In the genomic region with DNA sequence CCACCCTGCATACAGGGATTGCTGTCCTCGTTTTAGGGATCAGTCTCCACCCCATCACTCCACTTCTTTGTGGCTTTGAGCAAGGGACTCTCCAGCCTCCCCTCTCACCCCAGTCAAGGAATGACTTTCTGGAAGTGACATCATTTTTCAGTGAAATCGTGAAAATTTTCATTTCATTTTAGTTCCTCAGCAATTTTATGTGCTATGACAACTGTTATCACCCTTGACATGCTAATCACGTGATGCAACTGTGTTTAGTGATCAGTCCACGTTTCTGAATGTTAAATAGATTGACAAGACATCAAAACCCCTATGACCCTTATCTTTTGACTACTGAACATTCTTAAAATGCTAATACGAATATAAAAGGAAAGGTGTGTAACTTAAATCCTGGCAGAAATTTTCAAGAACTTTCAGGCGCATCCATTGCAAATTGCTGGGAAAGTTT, we compare ENCODE assay signal across 11 cellular contexts. TPM values are rescaled to one million over a fixed set of nuclear protein-coding genes. Genes with fewer than 3 reads are reported as not detected.
DNase-seq lines count a peak whose midpoint lies in the region; ATAC-seq, FAIRE-seq and TF ChIP-seq lines count a peak whose summit lies in the region.
"Had no signal": no experiment of that assay in that cellular context is flagged by ENCODE, and none has a peak within 500 bp of the region (broad histone marks: within the 10 kb centered on the region; RNA-seq: fewer than 3 reads in every experiment).

No MANE protein-coding gene starts in this region.

- no peak for FAIRE-seq in GM12878 (lab: Jason Lieb, UNC)
- FAIRE-seq: GM12891 had no signal

- H3K4me1 Mint-ChIP-seq in natural killer cell, result peaks cover 14% of the 10 kb centered on the region in 2 donors

- TF ChIP-seq POLR2A in GM12878 (IDR thresholded peaks at IDR 0.05; ENCODE audit: low read depth, low read length), result no peak

- peaks cover 44 to 50% of the 10 kb centered on the region in 2 donors for H3K27me3 Mint-ChIP-seq in natural killer cell (ENCODE audit: low read depth in 2 of 2)

- peak overlapping the region; percentile 69 to 93 (median 84); a peak in 21 of 22 replicates for H3K27ac ChIP-seq in BLaER1 treated with 17β-estradiol and CSF1 and Interleukin-3, amounts not matched to agents 10 nM and 100 nM
- H3K27ac ChIP-seq in HEK293 (ENCODE audit: extremely low read depth, low read depth, low read length) (peak overlapping the region; percentile 74), GM12878 (ENCODE audit: control insufficient read depth, insufficient read depth) (no peak overlapping the region)

- H3K36me3 Mint-ChIP-seq in natural killer cell, result peaks cover 5% of the 10 kb centered on the region

- DNase-seq in GM12878 (ENCODE audit: low read depth, low spot score) (no peak), natural killer cell (no peak), kidney tubule cell (ENCODE audit: low spot score) (no peak), NCI-H2081 treated with DMSO at 0.1 percent for 48 hours (lab: John Stamatoyannopoulos, UW) (no peak), NCI-H748 treated with DMSO at 0.1 percent for 48 hours (lab: John Stamatoyannopoulos, UW) (no peak)

- in situ Hi-C loops in GM12878 (cut with MboI), result no loop called here

- SMC1A ChIA-PET in GM12878 (lab: Charles Lee; ENCODE audit: uncharacterized antibody, unreplicated experiment), result no interaction called here

- intact Hi-C loops in GM12878 (cut with micrococcal nuclease; ENCODE audit: unreplicated experiment), result no loop called here
- intact Hi-C loops in natural killer cell (cut with micrococcal nuclease), result no loop called here

- H2AFZ ChIP-seq in GM12878 (ENCODE audit: control insufficient read depth, low read depth, low read length), result no peak overlapping the region

- H3K4me3 ChIP-seq in BLaER1 treated with 17β-estradiol and CSF1 and Interleukin-3, amounts not matched to agents 10 nM and 100 nM, result peak overlapping the region; percentile 47 to 69 (median 56); a peak in 19 of 20 replicates
- H3K4me3 ChIP-seq in HEK293 (ENCODE audit: low read depth, low read length), result peak overlapping the region; percentile 62; the same call in 1 of the 2 replicates
- H3K4me3 ChIP-seq in GM12878, result no peak overlapping the region

- H3K4me3 Mint-ChIP-seq in natural killer cell, result peak overlapping the region; percentile 76

- peak overlapping the region; percentile 64 to 87 for H3K27ac Mint-ChIP-seq in natural killer cell

- peaks cover 5 to 8% of the 10 kb centered on the region in 2 donors for H3K9me3 Mint-ChIP-seq in natural killer cell

- RAD21 ChIA-PET in GM12878 (lab: Charles Lee; ENCODE audit: unreplicated experiment), result no interaction called here

- 16% methylated on average over 6 of the region's 6 CpGs for WGBS in GM12878 (ENCODE audit: insufficient coverage, insufficient replicate concordance, low lambda C conversion rate, missing lambda C conversion rate)

- BruUV-seq in GM12878 (replicated peaks; lab: Mats Ljungman, UMichigan), result no TSS peak

- no peak for TF ChIP-seq RAD21 in GM12878 (IDR thresholded peaks at IDR 0.05; ENCODE audit: insufficient read depth, low read depth, low read length)

- no peaks in the 10 kb centered on the region for H3K27me3 ChIP-seq in BLaER1 treated with 17β-estradiol and CSF1 and Interleukin-3, amounts not matched to agents 10 nM and 100 nM
- H3K27me3 ChIP-seq in GM12878 (replicated peaks in 1 of 2; ENCODE audit: control insufficient read depth in 2 of 2, insufficient read depth in 2 of 2, low read length in 1 of 2), result no peaks in the 10 kb centered on the region

- H3K36me3 ChIP-seq in BLaER1 treated with 17β-estradiol and CSF1 and Interleukin-3, amounts not matched to agents 10 nM and 100 nM, result 0 out of 22 replicates have a peak, but pooled peaks cover 0 to 5% (median 0%) of the 10 kb centered on the region in 11 experiments
- H3K36me3 ChIP-seq in HEK293 (ENCODE audit: control insufficient read depth in 2 of 2, insufficient read depth in 1 of 2, low read length in 2 of 2) (no peaks in the 10 kb centered on the region), GM12878 (ENCODE audit: control insufficient read depth in 2 of 2, insufficient read depth in 2 of 2, low read length in 1 of 2) (no peaks in the 10 kb centered on the region)

- H3K79me2 ChIP-seq in GM12878 (ENCODE audit: control insufficient read depth, insufficient read depth, low read length), result no peaks in the 10 kb centered on the region

- no peak for TF ChIP-seq EP300 in GM12878 (IDR thresholded peaks at IDR 0.05; ENCODE audit: borderline replicate concordance in 1 of 2, control insufficient read depth in 1 of 2, low read depth in 2 of 2, low read length in 2 of 2)

- POLR2A ChIA-PET in HEK293 (lab: Yijun Ruan, JAX), result interaction anchor here (1.4 kb wide), 1 partner anchor 11 kb away, joined by 3 read pairs; no protein-coding TSS in a partner anchor
- POLR2A ChIA-PET in GM12878 (lab: Charles Lee), result no interaction called here

- no peak for TF ChIP-seq CTCF in HEK293 (tag by site-specific recombination; IDR thresholded peaks at IDR 0.05)
- TF ChIP-seq CTCF in GM12878 (IDR thresholded peaks at IDR 0.05 in 2 of 3, conservative IDR thresholded peaks at IDR 0.05 in 1 of 3; ENCODE audit: control insufficient read depth in 2 of 3, extremely low read depth in 1 of 3, insufficient read depth in 1 of 3, low read depth in 3 of 3, low read length in 3 of 3), result no peak
- no peak for TF ChIP-seq CTCF in natural killer cell (IDR thresholded peaks at IDR 0.05)

- H4K20me1 ChIP-seq in BLaER1 treated with 17β-estradiol and CSF1 and Interleukin-3, amounts not matched to agents 10 nM and 100 nM, result peaks cover 0 to 25% (median 2%) of the 10 kb centered on the region in 11 experiments; a peak in 11 of 22 replicates
- H4K20me1 ChIP-seq in GM12878 (ENCODE audit: control insufficient read depth, insufficient read depth), result no peaks in the 10 kb centered on the region

- ATAC-seq in GM12878 (no peak), natural killer cell (no peak), HG02973 (IDR thresholded peaks at IDR 0.05; ENCODE audit: unreplicated experiment) (no peak)

- H3K4me2 ChIP-seq in BLaER1 treated with 17β-estradiol and CSF1 and Interleukin-3, amounts not matched to agents 10 nM and 100 nM, result peak overlapping the region; percentile 77 to 98 (median 92)
- H3K4me2 ChIP-seq in GM12878 (ENCODE audit: control insufficient read depth, insufficient read depth), result no peak overlapping the region

- peaks cover 5 to 18% (median 12%) of the 10 kb centered on the region in 11 experiments; a peak in 21 of 22 replicates for H3K9me3 ChIP-seq in BLaER1 treated with 17β-estradiol and CSF1 and Interleukin-3, amounts not matched to agents 10 nM and 100 nM (replicated peaks in 1 of 11)
- no peaks in the 10 kb centered on the region for H3K9me3 ChIP-seq in HEK293 (ENCODE audit: control insufficient read depth, insufficient read depth, low read depth, low read length)
- no peaks in the 10 kb centered on the region; the same call in 2 of the 3 replicates for H3K9me3 ChIP-seq in GM12878 (replicated peaks; ENCODE audit: control insufficient read depth, insufficient read depth, low read length)

- H3K9ac ChIP-seq in BLaER1 treated with 17β-estradiol and CSF1 and Interleukin-3, amounts not matched to agents 10 nM and 100 nM, result peak overlapping the region in 10 of 11 experiments; percentile 62 to 81 (median 76); a peak in 14 of 22 replicates
- no peak overlapping the region for H3K9ac ChIP-seq in GM12878 (ENCODE audit: control insufficient read depth, insufficient read depth, low read length)

- peaks cover 15 to 47% (median 40%) of the 10 kb centered on the region in 10 experiments for H3K4me1 ChIP-seq in BLaER1 treated with 17β-estradiol and CSF1 and Interleukin-3, amounts not matched to agents 10 nM and 100 nM
- H3K4me1 ChIP-seq in HEK293 (ENCODE audit: control insufficient read depth, insufficient read depth, low read length) (peaks cover 5% of the 10 kb centered on the region), GM12878 (ENCODE audit: control insufficient read depth, insufficient read depth, low read length) (no peaks in the 10 kb centered on the region)

- CTCF ChIA-PET in HEK293 (lab: Yijun Ruan, JAX), result interaction anchor here (0.6 to 1.0 kb wide), 3 partner anchors 12 to 409 kb away, joined by 3 to 4 read pairs (median 3); no protein-coding TSS in a partner anchor
- CTCF ChIA-PET in GM12878 (lab: Yijun Ruan, JAX), result no interaction called here

RNA-seq across cellular contexts. Expression of gene C19orf81, which starts 8.0 kb away (rescaled TPM):
- total RNA-seq in GM12878 (2013; cell fraction: nucleolus; rRNA removed), result not detected in 2 replicates
- total RNA-seq in GM12878 (2014; rRNA removed), result not detected in 2 replicates
- total RNA-seq in GM12878 (2014; rRNA removed; fragmentation: Illumina TruSeq; extraction: Trizol), result not detected in 2 replicates
- 0.69 TPM in 1 of 2 replicates, not detected in the other for total RNA-seq in GM12878 (2021)
- not detected for polyA plus RNA-seq in GM12878 (2011; ENCODE audit: low read depth)
- 0.36 TPM in 1 of 2 replicates, not detected in the other for polyA plus RNA-seq in GM12878 (2011; rRNA removed)
- polyA plus RNA-seq in GM12878 (2011; cell fraction: cytosol; rRNA removed), result 0.55 and 0.59 TPM in 2 replicates
- 0.75 and 1.1 TPM in 2 replicates for polyA plus RNA-seq in GM12878 (2011; cell fraction: nucleus; rRNA removed)
- 0.60 TPM in 1 of 2 replicates, not detected in the other for polyA plus RNA-seq in GM12878 (2012)
- polyA plus RNA-seq in GM12878 (2014; fragmentation: Illumina TruSeq; extraction: Trizol), result not detected in 2 replicates
- polyA plus RNA-seq in GM12878 (2014; fragmentation: Nextera tagmentation; extraction: Ambion mirVana), result not detected
- not detected in 2 replicates for polyA plus RNA-seq in GM12878 (2014; rRNA removed)
- polyA plus RNA-seq in GM12878 (2016; fragmentation: Nextera tagmentation; extraction: Ambion mirVana), result not detected
- not detected in 2 replicates for polyA minus RNA-seq in GM12878 (2011; rRNA and poly(A)+ RNA removed)
- not detected in 2 replicates for polyA minus RNA-seq in GM12878 (2011; cell fraction: cytosol; rRNA and poly(A)+ RNA removed)
- polyA minus RNA-seq in GM12878 (2011; cell fraction: nucleus; rRNA and poly(A)+ RNA removed), result not detected in 2 replicates
- total RNA-seq in natural killer cell, result not detected
- total RNA-seq: left lobe of liver had no signal

RNA-seq across cellular contexts. Expression of gene SYT3, which starts 17.6 kb away (rescaled TPM):
- not detected in 2 replicates for total RNA-seq in GM12878 (2013; cell fraction: nucleolus; rRNA removed)
- total RNA-seq in GM12878 (2014; rRNA removed) (not detected in 2 replicates), GM12878 (2014; rRNA removed; fragmentation: Illumina TruSeq; extraction: Trizol) (not detected in 2 replicates), GM12878 (2021) (not detected in 2 replicates), natural killer cell (not detected)
- not detected for polyA plus RNA-seq in GM12878 (2011; ENCODE audit: low read depth)
- polyA plus RNA-seq in GM12878 (2011; rRNA removed) (0.03 and 0.05 TPM in 2 replicates), GM12878 (2014; fragmentation: Illumina TruSeq; extraction: Trizol) (not detected in 2 replicates), GM12878 (2014; fragmentation: Nextera tagmentation; extraction: Ambion mirVana) (not detected), GM12878 (2014; rRNA removed) (0.18 TPM in 1 of 2 replicates, not detected in the other), GM12878 (2016; fragmentation: Nextera tagmentation; extraction: Ambion mirVana) (not detected)
- 0.15 and 0.24 TPM in 2 replicates for polyA plus RNA-seq in GM12878 (2011; cell fraction: cytosol; rRNA removed)
- polyA plus RNA-seq in GM12878 (2011; cell fraction: nucleus; rRNA removed), result 0.49 and 0.66 TPM in 2 replicates
- not detected in 2 replicates for polyA plus RNA-seq in GM12878 (2012)
- 0.10 and 0.15 TPM in 2 replicates for polyA minus RNA-seq in GM12878 (2011; rRNA and poly(A)+ RNA removed)
- not detected in 2 replicates for polyA minus RNA-seq in GM12878 (2011; cell fraction: cytosol; rRNA and poly(A)+ RNA removed)
- 0.29 TPM in 1 of 2 replicates, not detected in the other for polyA minus RNA-seq in GM12878 (2011; cell fraction: nucleus; rRNA and poly(A)+ RNA removed)
- total RNA-seq: cardiac septum, left lobe of liver had no signal
